Comparison of ENCODE assay signal across 2 cellular contexts in the genomic region with DNA sequence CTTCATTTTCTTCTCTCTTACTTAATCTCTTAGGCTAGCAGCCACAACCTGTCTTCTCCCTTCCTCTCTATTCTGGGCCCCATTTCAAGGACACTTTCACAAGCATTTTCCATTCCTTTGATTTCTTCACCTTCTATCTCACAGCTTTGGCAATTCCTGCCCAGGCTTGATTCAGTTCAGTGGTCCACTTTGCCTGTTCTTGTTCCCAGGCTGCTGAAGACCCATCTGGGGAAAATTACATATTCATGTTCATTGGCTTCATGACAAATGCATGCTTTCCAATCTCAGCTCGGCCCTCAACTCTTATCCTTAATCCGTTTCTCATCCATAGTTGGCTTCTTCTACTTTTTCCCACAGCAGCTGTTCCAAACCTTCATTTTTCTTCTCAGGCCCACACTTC.
TF ChIP-seq lines count a peak whose summit lies in the region.

No MANE protein-coding gene starts in this region.

TF ChIP-seq in SK-N-SH, 30 proteins besides CTCF, POLR2A, EP300 and RAD21 (continued from another document):
- TF ChIP-seq IRF3 (IDR thresholded peaks at IDR 0.05; ENCODE audit: low read depth, low read length) (no peak), USF1 (IDR thresholded peaks at IDR 0.05; ENCODE audit: borderline replicate concordance, low read depth) (no peak), RXRA (IDR thresholded peaks at IDR 0.05; ENCODE audit: borderline replicate concordance, low read depth) (no peak), TCF12 (IDR thresholded peaks at IDR 0.05) (no peak), JUND (IDR thresholded peaks at IDR 0.05) (no peak), FOSL2 (IDR thresholded peaks at IDR 0.05; ENCODE audit: borderline replicate concordance, low read depth) (no peak), FOXJ3 (CRISPR knock-in tag; IDR thresholded peaks at IDR 0.05) (no peak), POLR2AphosphoS5 (IDR thresholded peaks at IDR 0.05; ENCODE audit: low read depth, low read length) (no peak), RCOR1 (IDR thresholded peaks at IDR 0.05; ENCODE audit: low read length) (no peak), GATA2 (CRISPR knock-in tag; IDR thresholded peaks at IDR 0.05) (no peak), TAF1 (IDR thresholded peaks at IDR 0.05; ENCODE audit: borderline replicate concordance, low read depth, low read length) (no peak), EZH2phosphoT487 (IDR thresholded peaks at IDR 0.05; ENCODE audit: borderline replicate concordance, low read depth) (no peak), SMC3 (IDR thresholded peaks at IDR 0.05; ENCODE audit: low read depth, low read length) (no peak), GABPA (IDR thresholded peaks at IDR 0.05; ENCODE audit: low read depth) (no peak)
- TF ChIP-seq, protein P1, sequence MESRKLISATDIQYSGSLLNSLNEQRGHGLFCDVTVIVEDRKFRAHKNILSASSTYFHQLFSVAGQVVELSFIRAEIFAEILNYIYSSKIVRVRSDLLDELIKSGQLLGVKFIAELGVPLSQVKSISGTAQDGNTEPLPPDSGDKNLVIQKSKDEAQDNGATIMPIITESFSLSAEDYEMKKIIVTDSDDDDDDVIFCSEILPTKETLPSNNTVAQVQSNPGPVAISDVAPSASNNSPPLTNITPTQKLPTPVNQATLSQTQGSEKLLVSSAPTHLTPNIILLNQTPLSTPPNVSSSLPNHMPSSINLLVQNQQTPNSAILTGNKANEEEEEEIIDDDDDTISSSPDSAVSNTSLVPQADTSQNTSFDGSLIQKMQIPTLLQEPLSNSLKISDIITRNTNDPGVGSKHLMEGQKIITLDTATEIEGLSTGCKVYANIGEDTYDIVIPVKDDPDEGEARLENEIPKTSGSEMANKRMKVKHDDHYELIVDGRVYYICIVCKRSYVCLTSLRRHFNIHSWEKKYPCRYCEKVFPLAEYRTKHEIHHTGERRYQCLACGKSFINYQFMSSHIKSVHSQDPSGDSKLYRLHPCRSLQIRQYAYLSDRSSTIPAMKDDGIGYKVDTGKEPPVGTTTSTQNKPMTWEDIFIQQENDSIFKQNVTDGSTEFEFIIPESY (IDR thresholded peaks at IDR 0.05; ENCODE audit: borderline replicate concordance, low read depth): no peak
TF ChIP-seq in SK-N-SH: peak in this region for 0.

TF ChIP-seq in SK-N-SH treated with all-trans-retinoic acid at 6 μM for 48 hours, 23 proteins besides CTCF, POLR2A, EP300 and RAD21 (continued from another document):
- TF ChIP-seq PPARA (CRISPR knock-in tag; IDR thresholded peaks at IDR 0.05; ENCODE audit: borderline replicate concordance) (no peak), RARB (CRISPR knock-in tag; IDR thresholded peaks at IDR 0.05) (no peak)
TF ChIP-seq in SK-N-SH treated with all-trans-retinoic acid at 6 μM for 48 hours: peak in this region for 0.
